Comparison of ENCODE assay signal across 37 cellular contexts in genomic region chr6:70246118-70246517, GRCh38. TPM values are rescaled to one million over a fixed set of nuclear protein-coding genes. Genes with fewer than 3 reads are reported as not detected.
"Had no signal": no experiment of that assay in that cellular context is flagged by ENCODE, and none has a peak within 500 bp of the region (broad histone marks: within the 10 kb centered on the region; RNA-seq: fewer than 3 reads in every experiment).

No MANE protein-coding gene starts in this region.

- FAIRE-seq: bronchial epithelial cell, TTC549 had no signal

- H3K27me3 ChIP-seq: ascending aorta, cardiac muscle cell had no signal

- H3K27me3 Mint-ChIP-seq: activated CD4-positive, alpha-beta T cell treated with anti-CD3 and anti-CD28 coated beads, Interleukin-2, amount 10 ng/mL, durations not matched to agents 7 days and 5 days; activated naive CD8-positive, alpha-beta T cell treated with anti-CD3 and anti-CD28 coated beads, Interleukin-2, amount 10 ng/mL, durations not matched to agents 7 days and 5 days; activated naive CD8-positive, alpha-beta T cell treated with anti-CD3 and anti-CD28 coated beads, Interleukin-2, amount 50 U/mL, for 24 hours had no signal

- H3K4me3 ChIP-seq: ascending aorta, cardiac muscle cell had no signal

- DNase-seq: activated B cell treated with CpG ODN at 0.5 μM for 24 hours; activated CD4-positive, alpha-beta memory T cell treated with anti-CD3 and anti-CD28 coated beads, Interleukin-2, amount 10 ng/mL, durations not matched to agents 7 days and 5 days; activated CD4-positive, alpha-beta T cell treated with anti-CD3 and anti-CD28 coated beads for 48 hours; activated CD4-positive, alpha-beta T cell treated with anti-CD3 and anti-CD28 coated beads, Interleukin-2, amount 10 ng/mL, durations not matched to agents 7 days and 5 days; activated CD4-positive, alpha-beta T cell treated with anti-CD3 and anti-CD28 coated beads, Interleukin-2, amount 50 U/mL, for 48 hours; activated CD4-positive, CD25-positive, alpha-beta regulatory T cell treated with anti-CD3 and anti-CD28 coated beads, Interleukin-2, amount 50 U/mL, for 72 hours; activated CD8-positive, alpha-beta memory T cell treated with anti-CD3 and anti-CD28 coated beads for 24 hours; activated CD8-positive, alpha-beta memory T cell treated with anti-CD3 and anti-CD28 coated beads, Interleukin-2, amount 10 ng/mL, durations not matched to agents 7 days and 5 days; activated CD8-positive, alpha-beta memory T cell treated with anti-CD3 and anti-CD28 coated beads, Interleukin-2, amount 50 U/mL, for 48 hours; activated CD8-positive, alpha-beta T cell treated with anti-CD3 and anti-CD28 coated beads, Interleukin-2, amount 10 ng/mL, durations not matched to agents 7 days and 5 days; activated effector memory CD4-positive, alpha-beta T cell treated with Interleukin-2 at 50 U/mL for 16 hours; activated gamma-delta T cell; activated naive CD4-positive, alpha-beta T cell treated with anti-CD3 and anti-CD28 coated beads, Interleukin-2, amount 10 ng/mL, durations not matched to agents 7 days and 5 days; activated naive CD4-positive, alpha-beta T cell treated with Interleukin-2 at 50 U/mL for 16 hours; activated naive CD8-positive, alpha-beta T cell treated with anti-CD3 and anti-CD28 coated beads, Interleukin-2, amount 10 ng/mL, durations not matched to agents 7 days and 5 days; activated naive CD8-positive, alpha-beta T cell treated with anti-CD3 and anti-CD28 coated beads, Interleukin-2, amount 50 U/mL, for 24 hours; activated T-cell treated with anti-CD3 and anti-CD28 coated beads, Interleukin-2, amount 50 U/mL, for 24 hours; activated T-cell treated with anti-CD3 and anti-CD28 coated beads, Interleukin-2, amount 50 U/mL, for 48 hours; amygdala; anterior cingulate cortex; caudate nucleus; cerebellar nuclear complex; T-helper 1 cell; T-helper 2 cell; T-helper 9 cell had no signal

- ATAC-seq: activated CD8-positive, alpha-beta memory T cell treated with anti-CD3 and anti-CD28 coated beads, Interleukin-2, amount 10 ng/mL, durations not matched to agents 7 days and 5 days; activated CD8-positive, alpha-beta T cell treated with anti-CD3 and anti-CD28 coated beads, Interleukin-2, amount 10 ng/mL, durations not matched to agents 7 days and 5 days; activated naive CD8-positive, alpha-beta T cell treated with anti-CD3 and anti-CD28 coated beads, Interleukin-2, amount 50 U/mL, for 24 hours had no signal

- H3K4me1 ChIP-seq: ascending aorta had no signal

- H3K36me3 Mint-ChIP-seq: activated CD8-positive, alpha-beta memory T cell treated with anti-CD3 and anti-CD28 coated beads, Interleukin-2, amount 10 ng/mL, durations not matched to agents 7 days and 5 days; activated naive CD4-positive, alpha-beta T cell treated with anti-CD3 and anti-CD28 coated beads, Interleukin-2, amount 10 ng/mL, durations not matched to agents 7 days and 5 days; activated naive CD4-positive, alpha-beta T cell treated with anti-CD3 and anti-CD28 coated beads, Interleukin-2, amount 50 U/mL, for 24 hours; activated naive CD8-positive, alpha-beta T cell; activated naive CD8-positive, alpha-beta T cell treated with anti-CD3 and anti-CD28 coated beads, Interleukin-2, amount 10 ng/mL, durations not matched to agents 7 days and 5 days; brain had no signal

- H3K9me3 Mint-ChIP-seq: activated B cell treated with CpG ODN at 0.5 μM for 24 hours; activated CD4-positive, alpha-beta memory T cell treated with anti-CD3 and anti-CD28 coated beads, Interleukin-2, amount 10 ng/mL, durations not matched to agents 7 days and 5 days; activated CD4-positive, alpha-beta T cell treated with anti-CD3 and anti-CD28 coated beads, Interleukin-2, amount 10 ng/mL, durations not matched to agents 7 days and 5 days; activated naive CD4-positive, alpha-beta T cell treated with anti-CD3 and anti-CD28 coated beads, Interleukin-2, amount 10 ng/mL, durations not matched to agents 7 days and 5 days; activated naive CD4-positive, alpha-beta T cell treated with anti-CD3 and anti-CD28 coated beads, Interleukin-2, amount 50 U/mL, for 24 hours; activated naive CD8-positive, alpha-beta T cell treated with anti-CD3 and anti-CD28 coated beads, Interleukin-2, amount 10 ng/mL, durations not matched to agents 7 days and 5 days; activated naive CD8-positive, alpha-beta T cell treated with anti-CD3 and anti-CD28 coated beads, Interleukin-2, amount 50 U/mL, for 24 hours; activated T-cell treated with anti-CD3 and anti-CD28 coated beads, Interleukin-2, amount 50 U/mL, for 24 hours; activated T-helper 2 cell treated with anti-CD3 and anti-CD28 coated beads, Interferon-gamma antibody, Interleukin-2, Interleukin-4, amounts not matched to agents 10 μg/mL and 5 μg/mL and 100 μg/mL, durations not matched to agents 14 hours and 24 hours and 36 hours; brain; central memory CD8-positive, alpha-beta T cell; T-helper 1 cell treated with Interleukin-12 subunit alpha and Interleukin-12 subunit beta and Interleukin-4 antibody, amounts not matched to agents 30 μg/mL and 1 μg/mL, for 36 hours; T-helper 2 cell treated with Interferon-gamma antibody and Interleukin-4, amounts not matched to agents 5 μg/mL and 100 μg/mL, for 36 hours had no signal

- H3K27ac ChIP-seq: ascending aorta, cardiac muscle cell, VCaP had no signal

- H3K36me3 ChIP-seq: ascending aorta, cardiac muscle cell had no signal

- H3K27ac Mint-ChIP-seq: activated B cell treated with CpG ODN at 0.5 μM for 24 hours; activated CD4-positive, alpha-beta memory T cell treated with anti-CD3 and anti-CD28 coated beads, Interleukin-2, amount 10 ng/mL, durations not matched to agents 7 days and 5 days; activated CD4-positive, alpha-beta T cell treated with anti-CD3 and anti-CD28 coated beads, Interleukin-2, amount 10 ng/mL, durations not matched to agents 7 days and 5 days; activated CD8-positive, alpha-beta memory T cell treated with anti-CD3 and anti-CD28 coated beads, Interleukin-2, amount 10 ng/mL, durations not matched to agents 7 days and 5 days; activated CD8-positive, alpha-beta T cell treated with anti-CD3 and anti-CD28 coated beads, Interleukin-2, amount 10 ng/mL, durations not matched to agents 7 days and 5 days; activated naive CD4-positive, alpha-beta T cell treated with anti-CD3 and anti-CD28 coated beads, Interleukin-2, amount 10 ng/mL, durations not matched to agents 7 days and 5 days; activated naive CD4-positive, alpha-beta T cell treated with anti-CD3 and anti-CD28 coated beads, Interleukin-2, amount 50 U/mL, for 24 hours; activated naive CD8-positive, alpha-beta T cell; activated naive CD8-positive, alpha-beta T cell treated with anti-CD3 and anti-CD28 coated beads, Interleukin-2, amount 10 ng/mL, durations not matched to agents 7 days and 5 days; activated naive CD8-positive, alpha-beta T cell treated with anti-CD3 and anti-CD28 coated beads, Interleukin-2, amount 50 U/mL, for 24 hours; activated T-cell treated with anti-CD3 and anti-CD28 coated beads, Interleukin-2, amount 50 U/mL, for 24 hours; activated T-helper 2 cell treated with anti-CD3 and anti-CD28 coated beads, Interferon-gamma antibody, Interleukin-2, Interleukin-4, amounts not matched to agents 10 μg/mL and 5 μg/mL and 100 μg/mL, durations not matched to agents 14 hours and 24 hours and 36 hours; T-helper 1 cell treated with Interleukin-12 subunit alpha and Interleukin-12 subunit beta and Interleukin-4 antibody, amounts not matched to agents 30 μg/mL and 1 μg/mL, for 36 hours; T-helper 2 cell treated with Interferon-gamma antibody and Interleukin-4, amounts not matched to agents 5 μg/mL and 100 μg/mL, for 36 hours had no signal

- H3K4me1 Mint-ChIP-seq: activated B cell treated with CpG ODN at 0.5 μM for 24 hours; activated CD4-positive, alpha-beta memory T cell treated with anti-CD3 and anti-CD28 coated beads, Interleukin-2, amount 10 ng/mL, durations not matched to agents 7 days and 5 days; activated CD4-positive, alpha-beta T cell treated with anti-CD3 and anti-CD28 coated beads, Interleukin-2, amount 10 ng/mL, durations not matched to agents 7 days and 5 days; activated CD8-positive, alpha-beta memory T cell treated with anti-CD3 and anti-CD28 coated beads, Interleukin-2, amount 10 ng/mL, durations not matched to agents 7 days and 5 days; activated naive CD4-positive, alpha-beta T cell treated with anti-CD3 and anti-CD28 coated beads, Interleukin-2, amount 10 ng/mL, durations not matched to agents 7 days and 5 days; activated naive CD4-positive, alpha-beta T cell treated with anti-CD3 and anti-CD28 coated beads, Interleukin-2, amount 50 U/mL, for 24 hours; activated naive CD8-positive, alpha-beta T cell treated with anti-CD3 and anti-CD28 coated beads, Interleukin-2, amount 10 ng/mL, durations not matched to agents 7 days and 5 days; activated naive CD8-positive, alpha-beta T cell treated with anti-CD3 and anti-CD28 coated beads, Interleukin-2, amount 50 U/mL, for 24 hours; brain; central memory CD8-positive, alpha-beta T cell had no signal

- H3K9me3 ChIP-seq: ascending aorta had no signal

- H3K4me3 Mint-ChIP-seq: activated B cell treated with CpG ODN at 0.5 μM for 24 hours; activated CD4-positive, alpha-beta memory T cell treated with anti-CD3 and anti-CD28 coated beads, Interleukin-2, amount 10 ng/mL, durations not matched to agents 7 days and 5 days; activated CD4-positive, alpha-beta T cell treated with anti-CD3 and anti-CD28 coated beads, Interleukin-2, amount 10 ng/mL, durations not matched to agents 7 days and 5 days; activated CD8-positive, alpha-beta memory T cell treated with anti-CD3 and anti-CD28 coated beads, Interleukin-2, amount 10 ng/mL, durations not matched to agents 7 days and 5 days; activated CD8-positive, alpha-beta T cell treated with anti-CD3 and anti-CD28 coated beads, Interleukin-2, amount 10 ng/mL, durations not matched to agents 7 days and 5 days; activated naive CD4-positive, alpha-beta T cell treated with anti-CD3 and anti-CD28 coated beads, Interleukin-2, amount 10 ng/mL, durations not matched to agents 7 days and 5 days; activated naive CD4-positive, alpha-beta T cell treated with anti-CD3 and anti-CD28 coated beads, Interleukin-2, amount 50 U/mL, for 24 hours; activated naive CD8-positive, alpha-beta T cell; activated naive CD8-positive, alpha-beta T cell treated with anti-CD3 and anti-CD28 coated beads, Interleukin-2, amount 10 ng/mL, durations not matched to agents 7 days and 5 days; activated naive CD8-positive, alpha-beta T cell treated with anti-CD3 and anti-CD28 coated beads, Interleukin-2, amount 50 U/mL, for 24 hours; activated T-cell treated with anti-CD3 and anti-CD28 coated beads, Interleukin-2, amount 50 U/mL, for 24 hours; brain; central memory CD8-positive, alpha-beta T cell; T-helper 1 cell treated with Interleukin-12 subunit alpha and Interleukin-12 subunit beta and Interleukin-4 antibody, amounts not matched to agents 30 μg/mL and 1 μg/mL, for 36 hours; T-helper 2 cell treated with Interferon-gamma antibody and Interleukin-4, amounts not matched to agents 5 μg/mL and 100 μg/mL, for 36 hours had no signal

RNA-seq across cellular contexts. Expression of gene COL9A1, which starts 56.8 kb away (rescaled TPM):
- total RNA-seq: activated B cell treated with CpG ODN at 0.5 μM for 24 hours; activated CD4-positive, alpha-beta memory T cell treated with anti-CD3 and anti-CD28 coated beads, Interleukin-2, amount 10 ng/mL, durations not matched to agents 7 days and 5 days; activated CD4-positive, alpha-beta T cell treated with anti-CD3 and anti-CD28 coated beads, Interleukin-2, amount 10 ng/mL, durations not matched to agents 7 days and 5 days; activated CD8-positive, alpha-beta memory T cell treated with anti-CD3 and anti-CD28 coated beads, Interleukin-2, amount 10 ng/mL, durations not matched to agents 7 days and 5 days; activated CD8-positive, alpha-beta T cell treated with anti-CD3 and anti-CD28 coated beads, Interleukin-2, amount 10 ng/mL, durations not matched to agents 7 days and 5 days; activated naive CD8-positive, alpha-beta T cell treated with anti-CD3 and anti-CD28 coated beads, Interleukin-2, amount 10 ng/mL, durations not matched to agents 7 days and 5 days; activated T-helper 2 cell treated with anti-CD3 and anti-CD28 coated beads, Interferon-gamma antibody, Interleukin-2, Interleukin-4, amounts not matched to agents 10 μg/mL and 5 μg/mL and 100 μg/mL, durations not matched to agents 14 hours and 24 hours and 36 hours; bronchial epithelial cell had no signal
